Comparison of ENCODE assay signal across 18 cellular contexts in genomic region chr3:175383813-175384212, GRCh38.
DNase-seq lines count a peak whose midpoint lies in the region; ATAC-seq, FAIRE-seq and TF ChIP-seq lines count a peak whose summit lies in the region.
"Had no signal": no experiment of that assay in that cellular context is flagged by ENCODE, and none has a peak within 500 bp of the region (broad histone marks: within the 10 kb centered on the region; RNA-seq: fewer than 3 reads in every experiment).

No MANE protein-coding gene starts in this region.

- H4K5ac ChIP-seq in IMR-90 (ENCODE audit: low read depth, low read length), result no peak overlapping the region; the same call in 1 of the 2 replicates

- no TSS peak for BruUV-seq in IMR-90 (replicated peaks; lab: Mats Ljungman, UMichigan)

- 0 out of 4 replicates have a peak overlapping the region, but pooled peaks of 1 of the 2 experiments have one; percentile 14 for H4K8ac ChIP-seq in IMR-90 (ENCODE audit: low read depth in 2 of 2, low read length in 2 of 2)

- H3K27me3 ChIP-seq in BJ (ENCODE audit: control insufficient read depth, insufficient read depth, low read length) (no peaks in the 10 kb centered on the region), IMR-90 (ENCODE audit: control insufficient read depth, insufficient read depth, low read length) (no peaks in the 10 kb centered on the region), aorta (ENCODE audit: control insufficient read depth in 1 of 2, insufficient read depth in 2 of 2, low read length in 1 of 2) (no peaks in the 10 kb centered on the region)
- H3K27me3 ChIP-seq: BLaER1, Peyer's patch, SJSA1 had no signal

- H3K4me1 ChIP-seq in IMR-90 (ENCODE audit: control insufficient read depth, insufficient read depth, low read length) (no peaks in the 10 kb centered on the region), aorta (ENCODE audit: control insufficient read depth in 1 of 2, insufficient read depth in 2 of 2, low read length in 2 of 2) (no peaks in the 10 kb centered on the region)
- H3K4me1 ChIP-seq: BLaER1, Peyer's patch had no signal

- FAIRE-seq in D721Med (lab: Jason Lieb, UNC), result no peak

- dilution Hi-C loops in IMR-90 (cut with HindIII; ENCODE audit: low sequenced_read_pairs, unreplicated experiment), result no loop called here

- no peaks in the 10 kb centered on the region for H3K9me1 ChIP-seq in IMR-90 (ENCODE audit: insufficient read depth, low read length)

- POLR2A ChIA-PET in BJ (lab: Charles Lee) (no interaction called here), IMR-90 (lab: Charles Lee; ENCODE audit: unreplicated experiment) (no interaction called here)

- H3K56ac ChIP-seq in IMR-90 (ENCODE audit: extremely low read depth, insufficient read depth, low read length), result no peak overlapping the region

- TF ChIP-seq CTCF in BJ (IDR thresholded peaks at IDR 0.05; ENCODE audit: insufficient read depth, low read depth, low read length) (no peak), IMR-90 (conservative IDR thresholded peaks at IDR 0.05; ENCODE audit: low read depth, low read length) (no peak), fibroblast of mammary gland (conservative IDR thresholded peaks at IDR 0.05; ENCODE audit: control insufficient read depth, insufficient read depth, low read depth, low read length) (no peak), D721Med (IDR thresholded peaks at IDR 0.05; ENCODE audit: insufficient read depth, missing control alignments) (no peak)

- H2BK120ac ChIP-seq in IMR-90 (ENCODE audit: low read depth, low read length), result no peak overlapping the region

- H3K79me1 ChIP-seq in IMR-90 (ENCODE audit: low read depth in 1 of 2, low read length in 2 of 2), result no peaks in the 10 kb centered on the region

- no peak overlapping the region for H3K23ac ChIP-seq in IMR-90 (ENCODE audit: low read depth, low read length)

- peak; percentile 68 for DNase-seq in BJ (ENCODE audit: low read depth)
- peak; percentile 70 for DNase-seq in IMR-90
- DNase-seq in fibroblast of mammary gland (ENCODE audit: low read depth), result peak; percentile 47
- DNase-seq in aorta, result no peak
- DNase-seq in D721Med (ENCODE audit: insufficient read length, low spot score), result no peak
- DNase-seq in NCI-H2171 (lab: John Stamatoyannopoulos, UW), result no peak
- DNase-seq: CD4-positive, alpha-beta memory T cell; HCEC 1CT; NCI-H1105; NCI-H2081 treated with DMSO at 0.1 percent for 48 hours; NCI-H510A; NCI-H748 treated with DMSO at 0.1 percent for 48 hours; NK-92 treated with Interleukin-12 subunit alpha and Interleukin-12 subunit beta, amount 100 ng/mL, for 24 hours; Peyer's patch had no signal

- peak overlapping the region; percentile 75; the same call in 1 of the 2 replicates for H3K18ac ChIP-seq in IMR-90 (ENCODE audit: low read depth, low read length)

- no peak overlapping the region for H2AFZ ChIP-seq in IMR-90 (replicated peaks; ENCODE audit: low read length, poor library complexity)
- H2AFZ ChIP-seq: GM23338 had no signal

- no peak overlapping the region for H4K91ac ChIP-seq in IMR-90 (ENCODE audit: insufficient read depth, low read depth, low read length)

- WGBS in IMR-90 (ENCODE audit: extremely low coverage in 2 of 2, insufficient read length in 1 of 2), 2 experiments, result no CpG with 5 or more reads among the region's 3 CpGs
- 30 to 35% methylated on average over 3 of the region's 3 CpGs for WGBS in aorta, 2 donors

- H2AK9ac ChIP-seq in IMR-90 (replicated peaks; ENCODE audit: low read depth, low read length, poor library complexity), result no peak overlapping the region

- in situ Hi-C loops in IMR-90 (cut with MboI; ENCODE audit: low sequenced_read_pairs), result no loop called here

- H3K36me3 ChIP-seq in BJ (ENCODE audit: control insufficient read depth, insufficient read depth, low read length), result no peaks in the 10 kb centered on the region
- no peaks in the 10 kb centered on the region for H3K36me3 ChIP-seq in IMR-90 (ENCODE audit: control insufficient read depth, insufficient read depth, low read length)
- H3K36me3 ChIP-seq in aorta (ENCODE audit: control insufficient read depth in 1 of 2, insufficient read depth in 2 of 2, low read length in 1 of 2), result no peaks in the 10 kb centered on the region
- H3K36me3 ChIP-seq: BLaER1, Peyer's patch, SJSA1 had no signal

- H2BK5ac ChIP-seq in IMR-90 (ENCODE audit: low read depth, low read length, poor library complexity, severe bottlenecking), result peak overlapping the region; percentile 80

- no peaks in the 10 kb centered on the region for H4K20me1 ChIP-seq in IMR-90 (ENCODE audit: insufficient read depth, low read length)
- H4K20me1 ChIP-seq: BLaER1 had no signal

- H2BK20ac ChIP-seq in IMR-90 (ENCODE audit: low read depth, low read length), result no peak overlapping the region

- no peak for TF ChIP-seq POLR2A in IMR-90 (IDR thresholded peaks at IDR 0.05; ENCODE audit: low read depth, low read length)

- H3K9me3 ChIP-seq in IMR-90 (ENCODE audit: control insufficient read depth, insufficient read depth, low read length) (no peaks in the 10 kb centered on the region), aorta (ENCODE audit: control insufficient read depth, low read length) (no peaks in the 10 kb centered on the region)
- H3K9me3 ChIP-seq: Peyer's patch, SJSA1 had no signal

- no peak for TF ChIP-seq RAD21 in IMR-90 (IDR thresholded peaks at IDR 0.05; ENCODE audit: low read length)

- intact Hi-C loops in IMR-90 (cut with micrococcal nuclease) (no loop called here), aorta (cut with DNase I) (no loop called here)

- H3K9ac ChIP-seq in IMR-90 (ENCODE audit: low read depth, low read length), result no peak overlapping the region
- H3K9ac ChIP-seq: BLaER1 had no signal

- H3K4ac ChIP-seq in IMR-90 (ENCODE audit: low read depth, low read length), result no peak overlapping the region

- H2AK5ac ChIP-seq in IMR-90 (ENCODE audit: low read depth, low read length), result no peak overlapping the region

- CTCF ChIA-PET in BJ (lab: Yijun Ruan, JAX), result no interaction called here
- CTCF ChIA-PET in IMR-90 (lab: Yijun Ruan, JAX), result interaction anchor here (0.6 kb wide), 1 partner anchor 783 kb away, joined by 3 read pairs; no protein-coding TSS in a partner anchor

- no peak overlapping the region for H3K14ac ChIP-seq in IMR-90 (replicated peaks; ENCODE audit: low read depth, low read length)

- no peak overlapping the region for H3K4me3 ChIP-seq in BJ (ENCODE audit: low read depth, low read length)
- no peak overlapping the region for H3K4me3 ChIP-seq in IMR-90 (ENCODE audit: insufficient read depth, low read depth, low read length)
- H3K4me3 ChIP-seq in fibroblast of mammary gland (ENCODE audit: control insufficient read depth, low read depth, low read length), result no peak overlapping the region
- H3K4me3 ChIP-seq in aorta (ENCODE audit: low read length in 2 of 2), result no peak overlapping the region
- H3K4me3 ChIP-seq: BLaER1, GM23338, Peyer's patch, SJSA1 had no signal

- peak overlapping the region; percentile 52; the same call in 1 of the 2 replicates for H3K27ac ChIP-seq in IMR-90 (ENCODE audit: insufficient read depth, low read length)
- no peak overlapping the region for H3K27ac ChIP-seq in aorta (ENCODE audit: low read depth in 1 of 2, low read length in 2 of 2)
- H3K27ac ChIP-seq: BLaER1, Peyer's patch, SJSA1 had no signal

- no peak overlapping the region for H2BK15ac ChIP-seq in IMR-90 (ENCODE audit: low read depth, low read length)

- ATAC-seq in IMR-90 (ENCODE audit: low read depth) (peak; percentile 67), aorta (ENCODE audit: low FRiP score) (peak; percentile 63), HG03442 (IDR thresholded peaks at IDR 0.05; ENCODE audit: unreplicated experiment) (no peak)
- ATAC-seq: GM23338 had no signal

- peak overlapping the region; percentile 44; the same call in 1 of the 2 replicates for H3K4me2 ChIP-seq in IMR-90 (ENCODE audit: low read depth, low read length)
- H3K4me2 ChIP-seq: BLaER1, GM23338 had no signal

TF ChIP-seq in IMR-90, 13 proteins besides CTCF, POLR2A, EP300 and RAD21:
- TF ChIP-seq RCOR1 (IDR thresholded peaks at IDR 0.05; ENCODE audit: insufficient replicate concordance, low read length) (no peak), BHLHE40 (IDR thresholded peaks at IDR 0.05; ENCODE audit: low read depth, low read length) (no peak), CEBPB (IDR thresholded peaks at IDR 0.05; ENCODE audit: low read depth, low read length) (0 out of 2 replicates have a peak, but pooled peaks have one; percentile 15), MAFK (IDR thresholded peaks at IDR 0.05; ENCODE audit: low read depth, low read length) (no peak)

Comparison
In these comparisons a context has a peak if more than half of its experiments do, and no peak if none do; other contexts are left out.
1. DNase-seq: peak in BJ (single experiment), IMR-90 (single experiment) and fibroblast of mammary gland (single experiment); none in aorta (0 of 2), D721Med (single experiment) and NCI-H2171 (single experiment).